ENCODE assay signal across 20 cellular contexts in the genomic region with DNA sequence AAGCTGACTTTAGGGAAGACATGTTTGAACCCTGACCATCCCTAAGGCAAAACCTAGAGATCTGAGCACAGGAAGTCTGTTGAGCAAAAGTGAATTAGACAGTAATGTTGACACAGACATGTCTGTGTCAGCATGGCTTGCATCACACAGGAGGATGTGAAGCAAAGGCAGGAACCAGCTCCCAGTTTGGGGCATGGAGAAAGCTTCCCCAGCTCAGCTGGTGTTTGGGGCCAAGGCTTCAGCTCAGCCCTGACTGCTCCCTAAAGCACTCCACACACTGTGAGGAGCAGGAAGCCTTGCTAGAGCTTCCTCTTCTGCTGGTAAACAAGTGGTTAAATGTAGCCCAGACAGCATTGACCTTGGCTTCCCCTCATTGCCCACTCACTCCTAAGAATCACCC.
DNase-seq lines count a peak whose midpoint lies in the region; ATAC-seq and TF ChIP-seq lines count a peak whose summit lies in the region.
"Had no signal": no experiment of that assay in that cellular context is flagged by ENCODE, and none has a peak within 500 bp of the region (broad histone marks: within the 10 kb centered on the region; RNA-seq: fewer than 3 reads in every experiment).

No MANE protein-coding gene starts in this region.

- H3K36me3 Mint-ChIP-seq in neural progenitor cell: no peaks in the 10 kb centered on the region
- H3K36me3 Mint-ChIP-seq: activated naive CD4-positive, alpha-beta T cell treated with anti-CD3 and anti-CD28 coated beads, Interleukin-2, amount 50 U/mL, for 72 hours; natural killer cell had no signal

- H3K27ac ChIP-seq in neural progenitor cell: no peak overlapping the region
- H3K27ac ChIP-seq: dorsolateral prefrontal cortex, esophagus squamous epithelium, prostate gland, thoracic aorta had no signal

- no peaks in the 10 kb centered on the region for H3K36me3 ChIP-seq in neural progenitor cell
- H3K36me3 ChIP-seq: esophagus squamous epithelium, prostate gland, thoracic aorta had no signal

- H3K4me1 Mint-ChIP-seq in neural progenitor cell: peaks cover 2% of the 10 kb centered on the region

- DNase-seq in AG08396 (ENCODE audit: low spot score): peak; percentile 26
- peak; percentile 52 for DNase-seq in EL
- peak; percentile 95 for DNase-seq in NB4 (ENCODE audit: low read depth)
- DNase-seq in epithelial cell of esophagus (ENCODE audit: low read depth): peak; percentile 76
- DNase-seq in activated naive CD4-positive, alpha-beta T cell treated with anti-CD3 and anti-CD28 coated beads, Interleukin-2, amount 50 U/mL, for 16 hours: no peak
- no peak for DNase-seq in NCI-H748 (lab: John Stamatoyannopoulos, UW; ENCODE audit: unreplicated experiment)
- no peak for DNase-seq in neural progenitor cell (ENCODE audit: low spot score)
- DNase-seq: activated CD4-positive, alpha-beta T cell treated with anti-CD3 and anti-CD28 coated beads for 4 hours; activated T-cell treated with anti-CD3 and anti-CD28 coated beads, Interleukin-2, amount 50 U/mL, for 1 hour; dorsolateral prefrontal cortex; esophagus squamous epithelium; natural killer cell; NCI-H1694; SHP77; T-helper 9 cell had no signal

- no peak overlapping the region for H3K4me3 Mint-ChIP-seq in neural progenitor cell
- H3K4me3 Mint-ChIP-seq: natural killer cell had no signal

- no peak overlapping the region for H3K27ac Mint-ChIP-seq in neural progenitor cell
- H3K27ac Mint-ChIP-seq: activated naive CD4-positive, alpha-beta T cell treated with anti-CD3 and anti-CD28 coated beads, Interleukin-2, amount 50 U/mL, for 72 hours; natural killer cell had no signal

- H3K9me3 Mint-ChIP-seq in neural progenitor cell: no peaks in the 10 kb centered on the region
- H3K9me3 Mint-ChIP-seq: activated naive CD4-positive, alpha-beta T cell treated with anti-CD3 and anti-CD28 coated beads, Interleukin-2, amount 50 U/mL, for 72 hours; natural killer cell had no signal

- no peaks in the 10 kb centered on the region for H3K9me3 ChIP-seq in neural progenitor cell (ENCODE audit: low read depth)
- H3K9me3 ChIP-seq: esophagus squamous epithelium, prostate gland, thoracic aorta had no signal

- ATAC-seq in GM21360 (IDR thresholded peaks at IDR 0.05; ENCODE audit: unreplicated experiment): no peak
- ATAC-seq: activated naive CD4-positive, alpha-beta T cell treated with anti-CD3 and anti-CD28 coated beads, Interleukin-2, amount 50 U/mL, for 72 hours; HCT116; natural killer cell had no signal

- H3K79me2 ChIP-seq in neural progenitor cell (ENCODE audit: low read depth): no peaks in the 10 kb centered on the region

- TF ChIP-seq CTCF in NB4 (IDR thresholded peaks at IDR 0.05; ENCODE audit: low read depth, low read length) (no peak), epithelial cell of esophagus (IDR thresholded peaks at IDR 0.05; ENCODE audit: insufficient read depth, low read depth, low read length, missing control alignments) (no peak), neural progenitor cell (IDR thresholded peaks at IDR 0.05) (no peak)

- H3K4me1 ChIP-seq in neural progenitor cell: no peaks in the 10 kb centered on the region
- H3K4me1 ChIP-seq: esophagus squamous epithelium, prostate gland had no signal

- H4K20me1 ChIP-seq in neural progenitor cell (ENCODE audit: low read depth): no peaks in the 10 kb centered on the region

- H3K9ac ChIP-seq in neural progenitor cell: no peak overlapping the region

- no peak for TF ChIP-seq POLR2A in NB4 (IDR thresholded peaks at IDR 0.05; ENCODE audit: extremely low read depth, insufficient read length)

- H3F3A ChIP-seq in neural progenitor cell (ENCODE audit: low read depth): no peaks in the 10 kb centered on the region

- H3K4me3 ChIP-seq in NB4 (ENCODE audit: low read depth, low read length) (no peak overlapping the region), epithelial cell of esophagus (ENCODE audit: low read length) (no peak overlapping the region), neural progenitor cell (no peak overlapping the region)
- H3K4me3 ChIP-seq: dorsolateral prefrontal cortex, esophagus squamous epithelium, prostate gland, thoracic aorta had no signal

- H2AFZ ChIP-seq in neural progenitor cell (replicated peaks): no peak overlapping the region

- H3K27me3 Mint-ChIP-seq in neural progenitor cell (ENCODE audit: insufficient read depth, low read depth): no peaks in the 10 kb centered on the region

- no peak overlapping the region for H3K4me2 ChIP-seq in neural progenitor cell

- H3K27me3 ChIP-seq in neural progenitor cell: no peaks in the 10 kb centered on the region

Comparison
In these comparisons a context has a peak if more than half of its experiments do, and no peak if none do; other contexts are left out.
1. DNase-seq: peak in AG08396 (single experiment), EL (single experiment), NB4 (single experiment) and epithelial cell of esophagus (single experiment); none in activated naive CD4-positive, alpha-beta T cell treated with anti-CD3 and anti-CD28 coated beads, Interleukin-2, amount 50 U/mL, for 16 hours (single experiment), NCI-H748 (single experiment) and neural progenitor cell (single experiment).